In genomic region chr7:155214328-155214986, GRCh38 we compare ENCODE assay signal across 2 cellular contexts.
TF ChIP-seq lines count a peak whose summit lies in the region.

No MANE protein-coding gene starts in this region.

TF ChIP-seq in IMR-90, 13 proteins besides CTCF, POLR2A, EP300 and RAD21:
- TF ChIP-seq MAFK (IDR thresholded peaks at IDR 0.05; ENCODE audit: low read depth, low read length) (no peak), BHLHE40 (IDR thresholded peaks at IDR 0.05; ENCODE audit: low read depth, low read length) (peak; percentile 60; the same call in 1 of the 2 replicates)

TF ChIP-seq in H1, 55 proteins besides CTCF, POLR2A, EP300 and RAD21:
- TF ChIP-seq FOSL1 (IDR thresholded peaks at IDR 0.05; ENCODE audit: insufficient read depth, low read depth, low read length): no peak
- no peak for TF ChIP-seq SP1 (IDR thresholded peaks at IDR 0.05; ENCODE audit: low read depth, low read length)
- no peak for TF ChIP-seq ZNF274 (IDR thresholded peaks at IDR 0.05; ENCODE audit: borderline replicate concordance, extremely low read depth, low read length)
- TF ChIP-seq E2F6 (IDR thresholded peaks at IDR 0.05): no peak
- no peak for TF ChIP-seq CHD7 (IDR thresholded peaks at IDR 0.05; ENCODE audit: insufficient replicate concordance, low read length)
- no peak for TF ChIP-seq SRF (IDR thresholded peaks at IDR 0.05; ENCODE audit: low read depth, low read length)
- TF ChIP-seq BACH1 (IDR thresholded peaks at IDR 0.05; ENCODE audit: low read length): no peak
- TF ChIP-seq CBX5 (IDR thresholded peaks at IDR 0.05; ENCODE audit: low read depth, low read length): no peak
- no peak for TF ChIP-seq SUZ12 (IDR thresholded peaks at IDR 0.05; ENCODE audit: low read length)
- no peak for TF ChIP-seq MAFK (IDR thresholded peaks at IDR 0.05; ENCODE audit: low read depth, low read length)
- TF ChIP-seq KDM5A (IDR thresholded peaks at IDR 0.05; ENCODE audit: low read length): no peak
- TF ChIP-seq TAF7 (optimal IDR thresholded peaks at IDR 0.05; ENCODE audit: borderline replicate concordance, low read depth, low read length): no peak
- TF ChIP-seq KDM4A (IDR thresholded peaks at IDR 0.05; ENCODE audit: low read depth, low read length, severe bottlenecking): no peak
- TF ChIP-seq ATF2 (IDR thresholded peaks at IDR 0.05; ENCODE audit: low read length): no peak
- TF ChIP-seq HDAC2 (IDR thresholded peaks at IDR 0.05; ENCODE audit: borderline replicate concordance in 1 of 2, low read depth in 2 of 2, low read length in 2 of 2): no peak
- no peak for TF ChIP-seq ATF3 (IDR thresholded peaks at IDR 0.05; ENCODE audit: insufficient read depth, low read depth, low read length)
- no peak for TF ChIP-seq EZH2 (IDR thresholded peaks at IDR 0.05; ENCODE audit: low read depth, low read length, severe bottlenecking)
- TF ChIP-seq JUND (IDR thresholded peaks at IDR 0.05; ENCODE audit: low read length): no peak
- TF ChIP-seq EGR1 (IDR thresholded peaks at IDR 0.05; ENCODE audit: borderline replicate concordance, low read depth, low read length): no peak
- no peak for TF ChIP-seq ASH2L (IDR thresholded peaks at IDR 0.05; ENCODE audit: low read length)
